In genomic region chr6:84410377-84410776, GRCh38 we compare ENCODE assay signal across 9 cellular contexts.
"Had no signal": no experiment of that assay in that cellular context is flagged by ENCODE, and none has a peak within 500 bp of the region (broad histone marks: within the 10 kb centered on the region; RNA-seq: fewer than 3 reads in every experiment).

No MANE protein-coding gene starts in this region.

- H3K4me1 ChIP-seq: esophagus squamous epithelium, thyroid gland had no signal

- H3K9me3 ChIP-seq: esophagus squamous epithelium, thyroid gland had no signal

- H3K27me3 ChIP-seq: esophagus squamous epithelium, thyroid gland had no signal

- H3K4me3 ChIP-seq: esophagus squamous epithelium, skin epidermis, thyroid gland had no signal

- DNase-seq: activated B cell treated with CpG ODN at 0.5 μM for 24 hours; activated CD4-positive, alpha-beta T cell treated with anti-CD3 and anti-CD28 coated beads, Interleukin-2, amount 10 ng/mL, durations not matched to agents 24 days and 14 days; activated naive CD4-positive, alpha-beta T cell treated with Interleukin-2 at 50 U/mL for 16 hours; esophagus squamous epithelium; foreskin fibroblast; glutamatergic neuron; naive thymus-derived CD4-positive, alpha-beta T cell; thyroid gland had no signal

- ATAC-seq: naive thymus-derived CD4-positive, alpha-beta T cell had no signal

- H3K36me3 ChIP-seq: esophagus squamous epithelium, thyroid gland had no signal

- H3K27ac ChIP-seq: esophagus squamous epithelium, thyroid gland had no signal
